20 cellular contexts compared by ENCODE assay signal in the genomic region with DNA sequence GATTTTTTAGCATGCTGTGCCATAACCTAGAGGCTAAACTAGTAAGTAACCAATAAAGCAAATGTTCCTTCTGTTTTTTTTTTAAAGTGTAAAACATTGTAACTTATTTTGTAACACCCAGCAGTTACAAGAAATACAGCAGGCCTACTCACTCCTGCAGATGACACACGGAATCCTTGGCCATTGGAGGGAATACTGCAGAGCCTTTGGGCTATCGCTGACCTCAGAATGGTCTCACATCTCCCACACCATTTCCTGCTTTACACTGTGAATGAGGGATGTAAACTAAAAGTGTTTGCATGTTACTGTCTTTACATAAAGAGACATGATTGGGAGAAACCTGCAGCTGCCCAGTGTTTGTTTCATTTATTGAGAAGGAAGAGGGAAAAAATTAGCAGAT.
A peak's percentile ranks its signal among the peaks of the same experiment; 100 is the strongest.
DNase-seq lines count a peak whose midpoint lies in the region; TF ChIP-seq lines count a peak whose summit lies in the region.
"Had no signal": no experiment of that assay in that cellular context is flagged by ENCODE, and none has a peak within 500 bp of the region (broad histone marks: within the 10 kb centered on the region; RNA-seq: fewer than 3 reads in every experiment).

No MANE protein-coding gene starts in this region.

- H3K4me1 ChIP-seq in testis: peaks cover 3% of the 10 kb centered on the region
- peaks cover 27% of the 10 kb centered on the region for H3K4me1 ChIP-seq in left ventricle myocardium inferior
- H3K4me1 ChIP-seq: BLaER1 had no signal

- DNase-seq in DMS53 (lab: John Stamatoyannopoulos, UW) (peak; percentile 2), DMS53 treated with DMSO at 0.1 percent for 48 hours (lab: John Stamatoyannopoulos, UW; ENCODE audit: unreplicated experiment) (no peak), RPMI7951 (ENCODE audit: low read depth) (peak; percentile 51), fibroblast of pulmonary artery (ENCODE audit: low read depth) (peak; percentile 10), testis (peak; percentile 66), NCI-H2107 (lab: John Stamatoyannopoulos, UW) (no peak), NCI-H2029 treated with DMSO at 0.1 percent for 48 hours (lab: John Stamatoyannopoulos, UW) (no peak), left ventricle myocardium inferior (no peak)
- DNase-seq: CD8-positive, alpha-beta T cell; Karpas-422; MM.1S; NCI-H1417 treated with DMSO at 0.1 percent for 48 hours; NCI-H1930; NCI-H2171 treated with DMSO at 0.1 percent for 48 hours; NCI-H446 treated with DMSO at 0.1 percent for 48 hours; NCI-H748 treated with DMSO at 0.1 percent for 48 hours; PC-9; SK-N-SH; T-cell had no signal

- H3K36me3 ChIP-seq in testis (ENCODE audit: low read depth, missing control alignments) (no peaks in the 10 kb centered on the region), left ventricle myocardium inferior (peaks cover 47% of the 10 kb centered on the region)

- WGBS in testis, 2 donors: 48 to 65% methylated on average over 2 of the region's 2 CpGs

- no peaks in the 10 kb centered on the region for H3K9me3 ChIP-seq in testis
- H3K9me3 ChIP-seq in left ventricle myocardium inferior (replicated peaks): no peaks in the 10 kb centered on the region
- H3K9me3 ChIP-seq: BLaER1, SK-N-SH had no signal

- H3K4me3 ChIP-seq in fibroblast of pulmonary artery (replicated peaks; ENCODE audit: low read depth, low read length) (no peak overlapping the region), testis (no peak overlapping the region), left ventricle myocardium inferior (no peak overlapping the region)
- H3K4me3 ChIP-seq: BLaER1, PC-9 had no signal

- TF ChIP-seq POLR2A in testis (IDR thresholded peaks at IDR 0.05): no peak

- intact Hi-C loops in testis (cut with DNase I; ENCODE audit: low total_unique reads): no loop called here
- intact Hi-C loops in left ventricle myocardium inferior (cut with micrococcal nuclease): no loop called here

- H3K27me3 ChIP-seq in testis (no peaks in the 10 kb centered on the region), left ventricle myocardium inferior (ENCODE audit: low read depth) (no peaks in the 10 kb centered on the region)
- H3K27me3 ChIP-seq: BLaER1 had no signal

- H3K27ac ChIP-seq in testis: no peak overlapping the region
- no peak overlapping the region for H3K27ac ChIP-seq in left ventricle myocardium inferior (replicated peaks)
- H3K27ac ChIP-seq: BLaER1, PC-9 had no signal

- TF ChIP-seq CTCF in fibroblast of pulmonary artery (IDR thresholded peaks at IDR 0.05; ENCODE audit: low read length, missing control alignments) (no peak), testis (IDR thresholded peaks at IDR 0.05) (no peak), left ventricle myocardium inferior (IDR thresholded peaks at IDR 0.05; ENCODE audit: borderline replicate concordance) (no peak)

Comparison
In these comparisons a context has a peak if more than half of its experiments do, and no peak if none do; other contexts are left out.
1. DNase-seq: peak in DMS53 (single experiment), RPMI7951 (single experiment), fibroblast of pulmonary artery (single experiment) and testis (single experiment); none in DMS53 treated with DMSO at 0.1 percent for 48 hours (single experiment), NCI-H2107 (single experiment), NCI-H2029 treated with DMSO at 0.1 percent for 48 hours (single experiment) and left ventricle myocardium inferior (single experiment).